12 cellular contexts compared by ENCODE assay signal in genomic region chr7:13032524-13032923, GRCh38.
DNase-seq lines count a peak whose midpoint lies in the region; ATAC-seq and TF ChIP-seq lines count a peak whose summit lies in the region.
"Had no signal": no experiment of that assay in that cellular context is flagged by ENCODE, and none has a peak within 500 bp of the region (broad histone marks: within the 10 kb centered on the region; RNA-seq: fewer than 3 reads in every experiment).

No MANE protein-coding gene starts in this region.

- 29 to 50% methylated on average over 1 of the region's 1 CpG for WGBS in heart right ventricle, 2 donors

- no peak overlapping the region for H3K27ac Mint-ChIP-seq in T-cell

- peaks cover 0 to 16% (median 9%) of the 10 kb centered on the region in 9 donors for H3K4me1 ChIP-seq in heart right ventricle
- H3K4me1 ChIP-seq in left ventricle myocardium inferior = peaks cover 21% of the 10 kb centered on the region
- H3K4me1 ChIP-seq: prostate gland had no signal

- peak in 5 of 8 donors; percentile 39 to 61 (median 47) for ATAC-seq in heart right ventricle
- ATAC-seq in T-cell (replicated peaks in 1 of 4) = no peak

- no peaks in the 10 kb centered on the region for H3K27me3 ChIP-seq in heart right ventricle
- no peaks in the 10 kb centered on the region for H3K27me3 ChIP-seq in left ventricle myocardium inferior (ENCODE audit: low read depth)

- H3K9me3 ChIP-seq in heart right ventricle (peaks cover 0 to 15% (median 0%) of the 10 kb centered on the region in 11 donors), left ventricle myocardium inferior (replicated peaks) (peaks cover 12% of the 10 kb centered on the region)
- H3K9me3 ChIP-seq: prostate gland had no signal

- CTCF ChIA-PET in T-cell (lab: Charles Lee) = no interaction called here

- intact Hi-C loops in heart right ventricle (cut with DNase I) = loop anchor here in 1 of 10 donors (10.0 kb wide), 1 partner anchor 348 kb away; the partner anchor contains the start of gene ARL4A
- intact Hi-C loops in left ventricle myocardium inferior (cut with micrococcal nuclease) = no loop called here

- H3K4me3 ChIP-seq in heart right ventricle (no peak overlapping the region), left ventricle myocardium inferior (no peak overlapping the region), fibroblast of mammary gland (ENCODE audit: control insufficient read depth, low read depth, low read length) (no peak overlapping the region)
- H3K4me3 ChIP-seq: prostate gland had no signal

- no peaks in the 10 kb centered on the region for H3K4me1 Mint-ChIP-seq in T-cell

- H3K36me3 Mint-ChIP-seq in T-cell = no peaks in the 10 kb centered on the region

- H3K27ac ChIP-seq in heart right ventricle = no peak overlapping the region
- H3K27ac ChIP-seq in left ventricle myocardium inferior (replicated peaks) = no peak overlapping the region
- no peak overlapping the region for H3K27ac ChIP-seq in substantia nigra (ENCODE audit: low read depth, low read length, poor library complexity, severe bottlenecking)
- H3K27ac ChIP-seq: prostate gland had no signal

- no peak overlapping the region for H3K4me3 Mint-ChIP-seq in T-cell

- POLR2A ChIA-PET in T-cell (lab: Charles Lee) = no interaction called here

- no peak for DNase-seq in heart right ventricle
- DNase-seq in left ventricle myocardium inferior = no peak
- DNase-seq in NCI-H345 treated with DMSO at 0.1 percent for 48 hours (lab: John Stamatoyannopoulos, UW; ENCODE audit: unreplicated experiment) = peak; percentile 15
- peak; percentile 19 for DNase-seq in fibroblast of mammary gland (ENCODE audit: low read depth)
- DNase-seq in substantia nigra (lab: John Stamatoyannopoulos, UW) = no peak
- no peak for DNase-seq in activated CD4-positive, alpha-beta T cell treated with anti-CD3 and anti-CD28 coated beads for 4 hours
- DNase-seq in T-cell = no peak
- DNase-seq in NCI-H748 (lab: John Stamatoyannopoulos, UW; ENCODE audit: unreplicated experiment) = no peak
- DNase-seq: activated naive CD4-positive, alpha-beta T cell treated with Interleukin-2 at 50 U/mL for 16 hours; KG1; SW 1271 had no signal

- H3K36me3 ChIP-seq in heart right ventricle (no peaks in the 10 kb centered on the region), left ventricle myocardium inferior (no peaks in the 10 kb centered on the region)
- H3K36me3 ChIP-seq: prostate gland had no signal

- TF ChIP-seq CTCF in heart right ventricle (IDR thresholded peaks at IDR 0.05) (peak in 4 of 9 donors; percentile 9 to 18 (median 14)), left ventricle myocardium inferior (IDR thresholded peaks at IDR 0.05; ENCODE audit: borderline replicate concordance) (no peak), fibroblast of mammary gland (conservative IDR thresholded peaks at IDR 0.05; ENCODE audit: control insufficient read depth, insufficient read depth, low read depth, low read length) (no peak)

- peaks cover 3 to 5% of the 10 kb centered on the region in 2 donors for H3K27me3 Mint-ChIP-seq in T-cell

- peaks cover 0 to 10% (median 7%) of the 10 kb centered on the region in 3 donors for H3K9me3 Mint-ChIP-seq in T-cell

Comparison
In these comparisons a context has a peak if more than half of its experiments do, and no peak if none do; other contexts are left out.
1. ATAC-seq: peak in heart right ventricle (5 of 8); none in T-cell (0 of 4).
2. DNase-seq: peak in NCI-H345 treated with DMSO at 0.1 percent for 48 hours (single experiment) and fibroblast of mammary gland (single experiment); none in heart right ventricle (0 of 2), left ventricle myocardium inferior (single experiment), substantia nigra (0 of 49), activated CD4-positive, alpha-beta T cell treated with anti-CD3 and anti-CD28 coated beads for 4 hours (0 of 2), T-cell (0 of 34) and NCI-H748 (single experiment).